Comparison of ENCODE assay signal across 18 cellular contexts in genomic region chr3:126551066-126551838, GRCh38. TPM values are rescaled to one million over a fixed set of nuclear protein-coding genes. Genes with fewer than 3 reads are reported as not detected.
A peak's percentile ranks its signal among the peaks of the same experiment; 100 is the strongest.
DNase-seq lines count a peak whose midpoint lies in the region; ATAC-seq, FAIRE-seq and TF ChIP-seq lines count a peak whose summit lies in the region.
"Had no signal": no experiment of that assay in that cellular context is flagged by ENCODE, and none has a peak within 500 bp of the region (broad histone marks: within the 10 kb centered on the region; RNA-seq: fewer than 3 reads in every experiment).

No MANE protein-coding gene starts in this region.

- WGBS in HepG2 (ENCODE audit: low lambda C conversion rate), result 5% methylated on average over 6 of the region's 14 CpGs

- H3K4me3 Mint-ChIP-seq in type B pancreatic cell, result no peak overlapping the region
- H3K4me3 Mint-ChIP-seq in CD8-positive, alpha-beta memory T cell, result no peak overlapping the region
- H3K4me3 Mint-ChIP-seq: T-helper 2 cell treated with Interferon-gamma antibody and Interleukin-4, amounts not matched to agents 5 μg/mL and 100 μg/mL, for 36 hours had no signal

- peaks cover 6% of the 10 kb centered on the region for H3K4me1 Mint-ChIP-seq in type B pancreatic cell (ENCODE audit: unreplicated experiment)
- no peaks in the 10 kb centered on the region for H3K4me1 Mint-ChIP-seq in CD8-positive, alpha-beta memory T cell

- no peak overlapping the region for H2AFZ ChIP-seq in HepG2 (ENCODE audit: low read length)

- H4K20me1 ChIP-seq in HepG2 (ENCODE audit: insufficient read depth, low read length), result no peaks in the 10 kb centered on the region

- no peak overlapping the region for H3K4me2 ChIP-seq in HepG2 (ENCODE audit: low read depth, low read length)

- H3K79me2 ChIP-seq in HepG2 (ENCODE audit: insufficient read depth, low read length), result no peaks in the 10 kb centered on the region

- ATAC-seq in HepG2 (0 out of 3 replicates have a peak, but pooled peaks have one; percentile 5), HG03354 (IDR thresholded peaks at IDR 0.05; ENCODE audit: poor library complexity, severe bottlenecking, unreplicated experiment) (no peak)
- ATAC-seq: gastrocnemius medialis, left colon had no signal

- no peaks in the 10 kb centered on the region for H3K36me3 ChIP-seq in HepG2 (replicated peaks in 1 of 2; ENCODE audit: control insufficient read depth in 1 of 2, insufficient read depth in 2 of 2, low read length in 2 of 2)
- H3K36me3 ChIP-seq in CD8-positive, alpha-beta memory T cell (ENCODE audit: insufficient read depth, low read length), result no peaks in the 10 kb centered on the region
- H3K36me3 ChIP-seq: adrenal gland, gastrocnemius medialis, neutrophil, vagina had no signal

- H3K27me3 Mint-ChIP-seq in type B pancreatic cell, result peaks cover 9% of the 10 kb centered on the region
- peaks cover 5 to 23% of the 10 kb centered on the region in 2 donors for H3K27me3 Mint-ChIP-seq in CD8-positive, alpha-beta memory T cell

- no peak overlapping the region for H3K4me3 ChIP-seq in HepG2 (replicated peaks in 1 of 3; ENCODE audit: insufficient read depth in 1 of 3, low read depth in 2 of 3, low read length in 3 of 3)
- H3K4me3 ChIP-seq in CD8-positive, alpha-beta memory T cell (ENCODE audit: low read length), result no peak overlapping the region
- H3K4me3 ChIP-seq: adrenal gland, gastrocnemius medialis, vagina had no signal

- no peaks in the 10 kb centered on the region for H3K9me3 ChIP-seq in HepG2 (ENCODE audit: low read length)
- no peaks in the 10 kb centered on the region for H3K9me3 ChIP-seq in CD8-positive, alpha-beta memory T cell (ENCODE audit: low read length)
- H3K9me3 ChIP-seq: adrenal gland, gastrocnemius medialis, neutrophil, vagina had no signal

- POLR2A ChIA-PET in HepG2 (lab: Yijun Ruan, JAX), result no interaction called here
- POLR2A ChIA-PET in CD8-positive, alpha-beta memory T cell (lab: Charles Lee), result no interaction called here

- TF ChIP-seq CTCF in HepG2 (CRISPR knock-in tag; IDR thresholded peaks at IDR 0.05), result no peak
- no peak for TF ChIP-seq CTCF in type B pancreatic cell (conservative IDR thresholded peaks at IDR 0.05)

- H3K4me1 ChIP-seq in HepG2 (ENCODE audit: insufficient read depth, low read length), result peaks cover 8% of the 10 kb centered on the region; the same call in 1 of the 2 replicates
- H3K4me1 ChIP-seq in CD8-positive, alpha-beta memory T cell (ENCODE audit: insufficient read depth, low read length), result no peaks in the 10 kb centered on the region
- H3K4me1 ChIP-seq: adrenal gland, gastrocnemius medialis, vagina had no signal

- no peak overlapping the region for H3K9ac ChIP-seq in HepG2 (ENCODE audit: insufficient read depth, low read depth, low read length)

- DNase-seq in activated CD8-positive, alpha-beta memory T cell treated with anti-CD3 and anti-CD28 coated beads for 24 hours, result peak; percentile 38
- DNase-seq in activated CD8-positive, alpha-beta memory T cell treated with anti-CD3 and anti-CD28 coated beads, Interleukin-2, amount 50 U/mL, for 4 hours, result no peak
- DNase-seq in cerebellum (ENCODE audit: low spot score) (peak; percentile 58), HepG2 (ENCODE audit: low spot score) (no peak), type B pancreatic cell (ENCODE audit: extremely low spot score, unreplicated experiment) (peak; percentile 64), NCI-H526 treated with DMSO at 0.1 percent for 48 hours (lab: John Stamatoyannopoulos, UW) (no peak)
- no peak for DNase-seq in CD8-positive, alpha-beta memory T cell
- DNase-seq: dermis blood vessel endothelial cell, GOT3 had no signal

- H3K27me3 ChIP-seq in HepG2 (ENCODE audit: control insufficient read depth in 1 of 2, insufficient read depth in 2 of 2, low read length in 2 of 2), result peaks cover 5 to 35% of the 10 kb centered on the region in 2 experiments; a peak in 2 of 5 replicates
- H3K27me3 ChIP-seq in CD8-positive, alpha-beta memory T cell (ENCODE audit: insufficient read depth, low read length, poor library complexity, severe bottlenecking), result no peaks in the 10 kb centered on the region
- H3K27me3 ChIP-seq: adrenal gland, gastrocnemius medialis, neutrophil, vagina had no signal

- intact Hi-C loops in HepG2 (cut with micrococcal nuclease; ENCODE audit: unreplicated experiment), result loop anchor here (10.0 kb wide), 2 partner anchors 56 to 924 kb away; no protein-coding TSS in a partner anchor

- no peaks in the 10 kb centered on the region for H3K36me3 Mint-ChIP-seq in type B pancreatic cell
- H3K36me3 Mint-ChIP-seq in CD8-positive, alpha-beta memory T cell, result no peaks in the 10 kb centered on the region

- no peak for TF ChIP-seq POLR2A in HepG2 (IDR thresholded peaks at IDR 0.05; ENCODE audit: insufficient read depth in 1 of 2, low read depth in 2 of 2, low read length in 2 of 2)

- no peak overlapping the region for H3K27ac ChIP-seq in HepG2 (ENCODE audit: extremely low read length, insufficient read depth, low read length)
- H3K27ac ChIP-seq in CD8-positive, alpha-beta memory T cell (ENCODE audit: low read depth, low read length), result no peak overlapping the region
- H3K27ac ChIP-seq: adrenal gland, gastrocnemius medialis, neutrophil, vagina had no signal

- no peak for TF ChIP-seq RAD21 in HepG2 (CRISPR knock-in tag; IDR thresholded peaks at IDR 0.05)

- no peaks in the 10 kb centered on the region for H3K9me3 Mint-ChIP-seq in type B pancreatic cell
- no peaks in the 10 kb centered on the region for H3K9me3 Mint-ChIP-seq in CD8-positive, alpha-beta memory T cell
- H3K9me3 Mint-ChIP-seq: T-helper 2 cell treated with Interferon-gamma antibody and Interleukin-4, amounts not matched to agents 5 μg/mL and 100 μg/mL, for 36 hours had no signal

- in situ Hi-C loops in HepG2 (cut with HindIII; ENCODE audit: extremely low pct_ligation_motif_present, low pct_unique_long_range_greater_than_20kb), result no loop called here

- CTCF ChIA-PET in HepG2 (lab: Yijun Ruan, JAX; ENCODE audit: low intra/inter-chr PET ratio, low total read pairs), result no interaction called here
- CTCF ChIA-PET in CD8-positive, alpha-beta memory T cell (lab: Charles Lee), result no interaction called here

- no peak for TF ChIP-seq EP300 in HepG2 (IDR thresholded peaks at IDR 0.05; ENCODE audit: low read depth in 2 of 2, low read length in 2 of 2)
- TF ChIP-seq EP300 in HepG2 (CRISPR knock-in tag; IDR thresholded peaks at IDR 0.05; ENCODE audit: borderline replicate concordance), result no peak

- no TSS peak for BruUV-seq in HepG2 (replicated peaks; lab: Mats Ljungman, UMichigan)

- no peak overlapping the region for H3K27ac Mint-ChIP-seq in type B pancreatic cell
- H3K27ac Mint-ChIP-seq in CD8-positive, alpha-beta memory T cell, result no peak overlapping the region
- H3K27ac Mint-ChIP-seq: T-helper 2 cell treated with Interferon-gamma antibody and Interleukin-4, amounts not matched to agents 5 μg/mL and 100 μg/mL, for 36 hours had no signal

- FAIRE-seq in HepG2 (lab: Jason Lieb, UNC), result no peak

RNA-seq across cellular contexts. Expression of gene C3orf22, which starts 7.5 kb away (rescaled TPM):
- 0.18 TPM for total RNA-seq in cerebellum
- not detected in 2 replicates for total RNA-seq in HepG2 (2016; rRNA removed; fragmentation: Illumina TruSeq; extraction: Trizol)
- not detected in 2 replicates for total RNA-seq in HepG2 (2016; cell fraction: cytosol; rRNA removed; fragmentation: Illumina TruSeq; extraction: Trizol; ENCODE audit: low read depth)
- total RNA-seq in HepG2 (2016; cell fraction: insoluble cytoplasmic fraction; rRNA removed; fragmentation: Illumina TruSeq; extraction: Trizol), result not detected in 2 replicates
- not detected in 2 replicates for total RNA-seq in HepG2 (2016; cell fraction: membrane; rRNA removed; fragmentation: Illumina TruSeq; extraction: Trizol)
- not detected in 2 replicates for total RNA-seq in HepG2 (2016; cell fraction: nucleus; rRNA removed; fragmentation: Illumina TruSeq; extraction: Trizol)
- polyA plus RNA-seq in HepG2 (2011; rRNA removed), result not detected in 2 replicates
- polyA plus RNA-seq in HepG2 (2011; cell fraction: cytosol; rRNA removed), result not detected in 2 replicates
- polyA plus RNA-seq in HepG2 (2011; cell fraction: nucleus; rRNA removed), result not detected in 2 replicates
- polyA plus RNA-seq in HepG2 (2012), result 0.15 and 0.17 TPM in 2 replicates
- not detected in 2 replicates for polyA plus RNA-seq in HepG2 (2016; cell fraction: cytosol; fragmentation: Illumina TruSeq; extraction: Trizol; ENCODE audit: low read depth)
- not detected in 2 replicates for polyA plus RNA-seq in HepG2 (2016; cell fraction: insoluble cytoplasmic fraction; fragmentation: Illumina TruSeq; extraction: Trizol; ENCODE audit: low read depth)
- not detected in 2 replicates for polyA plus RNA-seq in HepG2 (2016; cell fraction: membrane; fragmentation: Illumina TruSeq; extraction: Trizol; ENCODE audit: low read depth)
- polyA plus RNA-seq in HepG2 (2016; cell fraction: nucleus; fragmentation: Illumina TruSeq; extraction: Trizol; ENCODE audit: insufficient read depth, low read depth), result not detected in 2 replicates
- polyA minus RNA-seq in HepG2 (2011; rRNA and poly(A)+ RNA removed; ENCODE audit: low replicate concordance), result not detected in 2 replicates
- not detected in 2 replicates for polyA minus RNA-seq in HepG2 (2011; cell fraction: cytosol; rRNA and poly(A)+ RNA removed)
- not detected in 2 replicates for polyA minus RNA-seq in HepG2 (2011; cell fraction: nucleus; rRNA and poly(A)+ RNA removed)
- not detected in 2 replicates for total RNA-seq in type B pancreatic cell (ENCODE audit: low replicate concordance)
- not detected for total RNA-seq in CD8-positive, alpha-beta memory T cell
- polyA plus RNA-seq in CD8-positive, alpha-beta memory T cell, result not detected
- total RNA-seq: activated CD8-positive, alpha-beta memory T cell treated with anti-CD3 and anti-CD28 coated beads for 36 hours; adrenal gland; dermis blood vessel endothelial cell; gastrocnemius medialis; HT-29; left colon; vagina had no signal
- polyA plus RNA-seq: adrenal gland had no signal

RNA-seq across cellular contexts. Expression of gene CHST13, which starts 27.3 kb away (rescaled TPM):
- total RNA-seq in cerebellum (not detected), HepG2 (2016; rRNA removed; fragmentation: Illumina TruSeq; extraction: Trizol) (16.1 and 43.1 TPM in 2 replicates), type B pancreatic cell (ENCODE audit: low replicate concordance) (0.31 and 0.67 TPM in 2 replicates)
- total RNA-seq in HepG2 (2016; cell fraction: cytosol; rRNA removed; fragmentation: Illumina TruSeq; extraction: Trizol; ENCODE audit: low read depth), result 8.0 and 11.1 TPM in 2 replicates
- 15.2 and 40.9 TPM in 2 replicates for total RNA-seq in HepG2 (2016; cell fraction: insoluble cytoplasmic fraction; rRNA removed; fragmentation: Illumina TruSeq; extraction: Trizol)
- 18.0 and 22.7 TPM in 2 replicates for total RNA-seq in HepG2 (2016; cell fraction: membrane; rRNA removed; fragmentation: Illumina TruSeq; extraction: Trizol)
- total RNA-seq in HepG2 (2016; cell fraction: nucleus; rRNA removed; fragmentation: Illumina TruSeq; extraction: Trizol), result 29.6 and 33.9 TPM in 2 replicates
- 32.0 and 50.7 TPM in 2 replicates for polyA plus RNA-seq in HepG2 (2011; rRNA removed)
- polyA plus RNA-seq in HepG2 (2011; cell fraction: cytosol; rRNA removed), result 31.3 and 65.1 TPM in 2 replicates
- 65.1 and 66.5 TPM in 2 replicates for polyA plus RNA-seq in HepG2 (2011; cell fraction: nucleus; rRNA removed)
- 30.3 and 44.6 TPM in 2 replicates for polyA plus RNA-seq in HepG2 (2012)
- 10.6 and 12.9 TPM in 2 replicates for polyA plus RNA-seq in HepG2 (2016; cell fraction: cytosol; fragmentation: Illumina TruSeq; extraction: Trizol; ENCODE audit: low read depth)
- polyA plus RNA-seq in HepG2 (2016; cell fraction: insoluble cytoplasmic fraction; fragmentation: Illumina TruSeq; extraction: Trizol; ENCODE audit: low read depth), result 21.1 and 21.2 TPM in 2 replicates
- 18.9 and 20.1 TPM in 2 replicates for polyA plus RNA-seq in HepG2 (2016; cell fraction: membrane; fragmentation: Illumina TruSeq; extraction: Trizol; ENCODE audit: low read depth)
- 72.0 and 85.3 TPM in 2 replicates for polyA plus RNA-seq in HepG2 (2016; cell fraction: nucleus; fragmentation: Illumina TruSeq; extraction: Trizol; ENCODE audit: insufficient read depth, low read depth)
- 47.2 TPM in 1 of 2 replicates, not detected in the other for polyA minus RNA-seq in HepG2 (2011; rRNA and poly(A)+ RNA removed; ENCODE audit: low replicate concordance)
- 30.8 and 35.4 TPM in 2 replicates for polyA minus RNA-seq in HepG2 (2011; cell fraction: cytosol; rRNA and poly(A)+ RNA removed)
- polyA minus RNA-seq in HepG2 (2011; cell fraction: nucleus; rRNA and poly(A)+ RNA removed), result 5.7 and 6.3 TPM in 2 replicates
- under 1 TPM; 0.24 to 0.31 TPM for total RNA-seq in CD8-positive, alpha-beta memory T cell
- polyA plus RNA-seq in CD8-positive, alpha-beta memory T cell, result not detected
- total RNA-seq: activated CD8-positive, alpha-beta memory T cell treated with anti-CD3 and anti-CD28 coated beads for 36 hours; dermis blood vessel endothelial cell had no signal

RNA-seq across cellular contexts. Expression of gene UROC1, which starts 33.7 kb away (rescaled TPM):
- total RNA-seq in cerebellum, result 0.27 TPM
- total RNA-seq in HepG2 (2016; rRNA removed; fragmentation: Illumina TruSeq; extraction: Trizol), result 0.71 and 0.74 TPM in 2 replicates
- 0.09 TPM in 1 of 2 replicates, not detected in the other for total RNA-seq in HepG2 (2016; cell fraction: cytosol; rRNA removed; fragmentation: Illumina TruSeq; extraction: Trizol; ENCODE audit: low read depth)
- total RNA-seq in HepG2 (2016; cell fraction: insoluble cytoplasmic fraction; rRNA removed; fragmentation: Illumina TruSeq; extraction: Trizol), result 0.39 and 0.97 TPM in 2 replicates
- 0.24 and 0.25 TPM in 2 replicates for total RNA-seq in HepG2 (2016; cell fraction: membrane; rRNA removed; fragmentation: Illumina TruSeq; extraction: Trizol)
- 0.69 and 0.87 TPM in 2 replicates for total RNA-seq in HepG2 (2016; cell fraction: nucleus; rRNA removed; fragmentation: Illumina TruSeq; extraction: Trizol)
- polyA plus RNA-seq in HepG2 (2011; rRNA removed), result 1.3 and 2.0 TPM in 2 replicates
- 0.65 and 0.95 TPM in 2 replicates for polyA plus RNA-seq in HepG2 (2011; cell fraction: cytosol; rRNA removed)
- 6.6 and 8.2 TPM in 2 replicates for polyA plus RNA-seq in HepG2 (2011; cell fraction: nucleus; rRNA removed)
- polyA plus RNA-seq in HepG2 (2012), result 1.1 and 2.5 TPM in 2 replicates
- 0.12 and 0.17 TPM in 2 replicates for polyA plus RNA-seq in HepG2 (2016; cell fraction: cytosol; fragmentation: Illumina TruSeq; extraction: Trizol; ENCODE audit: low read depth)
- polyA plus RNA-seq in HepG2 (2016; cell fraction: insoluble cytoplasmic fraction; fragmentation: Illumina TruSeq; extraction: Trizol; ENCODE audit: low read depth), result 0.78 and 0.88 TPM in 2 replicates
- polyA plus RNA-seq in HepG2 (2016; cell fraction: membrane; fragmentation: Illumina TruSeq; extraction: Trizol; ENCODE audit: low read depth), result 0.21 and 0.22 TPM in 2 replicates
- polyA plus RNA-seq in HepG2 (2016; cell fraction: nucleus; fragmentation: Illumina TruSeq; extraction: Trizol; ENCODE audit: insufficient read depth, low read depth), result 2.7 and 2.8 TPM in 2 replicates
- polyA minus RNA-seq in HepG2 (2011; rRNA and poly(A)+ RNA removed; ENCODE audit: low replicate concordance), result 2.2 TPM in 1 of 2 replicates, not detected in the other
- 0.53 and 0.59 TPM in 2 replicates for polyA minus RNA-seq in HepG2 (2011; cell fraction: cytosol; rRNA and poly(A)+ RNA removed)
- 0.75 and 1.2 TPM in 2 replicates for polyA minus RNA-seq in HepG2 (2011; cell fraction: nucleus; rRNA and poly(A)+ RNA removed)
- total RNA-seq in type B pancreatic cell (ENCODE audit: low replicate concordance), result not detected in 2 replicates
- total RNA-seq in CD8-positive, alpha-beta memory T cell, result not detected
- polyA plus RNA-seq in CD8-positive, alpha-beta memory T cell, result not detected
- total RNA-seq: activated CD8-positive, alpha-beta memory T cell treated with anti-CD3 and anti-CD28 coated beads for 36 hours; dermis blood vessel endothelial cell; HT-29; left colon; vagina had no signal

Comparison
In these comparisons a context has a peak if more than half of its experiments do, and no peak if none do; other contexts are left out.
1. DNase-seq: peak in activated CD8-positive, alpha-beta memory T cell treated with anti-CD3 and anti-CD28 coated beads for 24 hours (single experiment), cerebellum (single experiment) and type B pancreatic cell (single experiment); none in activated CD8-positive, alpha-beta memory T cell treated with anti-CD3 and anti-CD28 coated beads, Interleukin-2, amount 50 U/mL, for 4 hours (single experiment), HepG2 (single experiment), CD8-positive, alpha-beta memory T cell (0 of 5) and NCI-H526 treated with DMSO at 0.1 percent for 48 hours (single experiment).